Comparison of ENCODE assay signal across 1 cellular context in the genomic region with DNA sequence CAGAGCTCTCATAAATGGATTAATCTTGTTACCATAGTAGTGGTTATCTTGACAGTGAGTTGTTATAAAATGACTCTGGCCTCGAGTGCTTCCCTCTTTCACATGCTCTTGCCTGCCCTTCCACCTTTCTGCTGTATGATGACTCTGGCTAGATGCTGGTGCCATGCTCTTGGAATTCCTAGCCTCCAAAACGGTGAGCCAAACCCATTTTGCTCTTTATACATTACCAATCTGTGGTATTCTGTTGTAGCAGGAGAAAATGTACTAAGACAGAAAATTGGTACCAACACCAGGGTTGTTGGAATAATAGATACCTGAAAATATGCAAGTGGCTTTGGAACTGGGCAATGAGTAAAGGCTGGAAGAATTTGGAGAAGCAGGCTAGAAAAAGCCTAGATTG.
TF ChIP-seq lines count a peak whose summit lies in the region.

No MANE protein-coding gene starts in this region.

TF ChIP-seq in GM12878, 131 proteins besides CTCF, POLR2A, EP300 and RAD21 (continued from another document):
- TF ChIP-seq TCF7 (IDR thresholded peaks at IDR 0.05; ENCODE audit: borderline replicate concordance) (no peak), SRF (IDR thresholded peaks at IDR 0.05; ENCODE audit: low read depth in 2 of 2, low read length in 2 of 2) (no peak), ATF7 (IDR thresholded peaks at IDR 0.05; ENCODE audit: low read depth) (no peak), EGR1 (IDR thresholded peaks at IDR 0.05; ENCODE audit: borderline replicate concordance in 1 of 2, low read depth in 2 of 2, low read length in 2 of 2) (no peak), KAT2A (conservative IDR thresholded peaks at IDR 0.05; ENCODE audit: control insufficient read depth, low read depth, low read length) (no peak), CBX3 (IDR thresholded peaks at IDR 0.05; ENCODE audit: borderline replicate concordance, low read depth) (no peak)
- TF ChIP-seq, protein P1, sequence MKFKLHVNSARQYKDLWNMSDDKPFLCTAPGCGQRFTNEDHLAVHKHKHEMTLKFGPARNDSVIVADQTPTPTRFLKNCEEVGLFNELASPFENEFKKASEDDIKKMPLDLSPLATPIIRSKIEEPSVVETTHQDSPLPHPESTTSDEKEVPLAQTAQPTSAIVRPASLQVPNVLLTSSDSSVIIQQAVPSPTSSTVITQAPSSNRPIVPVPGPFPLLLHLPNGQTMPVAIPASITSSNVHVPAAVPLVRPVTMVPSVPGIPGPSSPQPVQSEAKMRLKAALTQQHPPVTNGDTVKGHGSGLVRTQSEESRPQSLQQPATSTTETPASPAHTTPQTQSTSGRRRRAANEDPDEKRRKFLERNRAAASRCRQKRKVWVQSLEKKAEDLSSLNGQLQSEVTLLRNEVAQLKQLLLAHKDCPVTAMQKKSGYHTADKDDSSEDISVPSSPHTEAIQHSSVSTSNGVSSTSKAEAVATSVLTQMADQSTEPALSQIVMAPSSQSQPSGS (IDR thresholded peaks at IDR 0.05; ENCODE audit: low read length): no peak
